8 cellular contexts compared by ENCODE assay signal in genomic region chr1:151510614-151510956, GRCh38. TPM values are rescaled to one million over a fixed set of nuclear protein-coding genes. Genes with fewer than 3 reads are reported as not detected.
DNase-seq lines count a peak whose midpoint lies in the region; ATAC-seq and TF ChIP-seq lines count a peak whose summit lies in the region.

No MANE protein-coding gene starts in this region.

- no peak for TF ChIP-seq POLR2A in sigmoid colon (IDR thresholded peaks at IDR 0.05)

- H3K27ac ChIP-seq in SK-N-MC (no peak overlapping the region), sigmoid colon (peak overlapping the region; percentile 59 to 84 (median 82)), aorta (ENCODE audit: low read depth in 1 of 2, low read length in 2 of 2) (no peak overlapping the region)

- TF ChIP-seq CTCF in GM12865 (IDR thresholded peaks at IDR 0.05; ENCODE audit: insufficient read depth, low read depth, low read length, missing control alignments) (no peak), fibroblast of the aortic adventitia (IDR thresholded peaks at IDR 0.05; ENCODE audit: insufficient read depth, low read length) (no peak), sigmoid colon (IDR thresholded peaks at IDR 0.05) (no peak)

- no peak for DNase-seq in GM12865 (ENCODE audit: low read depth)
- DNase-seq in SK-N-MC (ENCODE audit: low read depth, low spot score): no peak
- no peak for DNase-seq in fibroblast of the aortic adventitia (ENCODE audit: low read depth)
- DNase-seq in sigmoid colon: no peak
- no peak for DNase-seq in aorta
- no peak for DNase-seq in stimulated activated naive CD4-positive, alpha-beta T cell (lab: John Stamatoyannopoulos, UW)
- no peak for DNase-seq in T1000 (lab: John Stamatoyannopoulos, UW)

- intact Hi-C loops in sigmoid colon (cut with DNase I) (loop anchor here (2.0 to 5.0 kb wide), 2 partner anchors 53 to 68 kb away; partner anchors contain the start of gene POGZ), aorta (cut with DNase I) (no loop called here)

- no peak for TF ChIP-seq EP300 in sigmoid colon (IDR thresholded peaks at IDR 0.05)

- H3K36me3 ChIP-seq in SK-N-MC (ENCODE audit: insufficient read depth, low read length): no peaks in the 10 kb centered on the region
- H3K36me3 ChIP-seq in sigmoid colon: no peaks in the 10 kb centered on the region
- H3K36me3 ChIP-seq in aorta (ENCODE audit: control insufficient read depth in 1 of 2, insufficient read depth in 2 of 2, low read length in 1 of 2): no peaks in the 10 kb centered on the region

- 2 to 5% methylated on average over 10 of the region's 10 CpGs for WGBS in sigmoid colon, 2 donors
- WGBS in aorta, 2 donors: 2% methylated on average over 10 of the region's 10 CpGs

- H3K9me3 ChIP-seq in SK-N-MC (ENCODE audit: low read depth, low read length): no peaks in the 10 kb centered on the region
- no peaks in the 10 kb centered on the region for H3K9me3 ChIP-seq in sigmoid colon
- no peaks in the 10 kb centered on the region for H3K9me3 ChIP-seq in aorta (ENCODE audit: control insufficient read depth, low read length)

- H3K4me1 ChIP-seq in sigmoid colon (peaks cover 0 to 17% (median 12%) of the 10 kb centered on the region in 4 donors), aorta (ENCODE audit: control insufficient read depth in 1 of 2, insufficient read depth in 2 of 2, low read length in 2 of 2) (peaks cover 0 to 5% of the 10 kb centered on the region in 2 donors)

- ATAC-seq in aorta (ENCODE audit: low FRiP score) (no peak), GM18873 (IDR thresholded peaks at IDR 0.05; ENCODE audit: low FRiP score, unreplicated experiment) (no peak)

- H3K9ac ChIP-seq in SK-N-MC (ENCODE audit: insufficient read length): peak overlapping the region; percentile 64

- H3K4me3 ChIP-seq in GM12865 (ENCODE audit: low read depth, low read length): peak overlapping the region; percentile 88
- H3K4me3 ChIP-seq in SK-N-MC: peak overlapping the region; percentile 91
- peak overlapping the region; percentile 64 for H3K4me3 ChIP-seq in fibroblast of the aortic adventitia (ENCODE audit: low read depth, low read length)
- peak overlapping the region; percentile 54 to 73 (median 63) for H3K4me3 ChIP-seq in sigmoid colon
- H3K4me3 ChIP-seq in aorta (ENCODE audit: low read length in 2 of 2): peak overlapping the region in 1 of 2 donors; percentile 59

- H3K27me3 ChIP-seq in sigmoid colon (no peaks in the 10 kb centered on the region), aorta (ENCODE audit: control insufficient read depth in 1 of 2, insufficient read depth in 2 of 2, low read length in 1 of 2) (no peaks in the 10 kb centered on the region)

RNA-seq across cellular contexts. Expression of gene CGN, which starts 0.6 kb away (rescaled TPM):
- 0.09 and 1.1 TPM in 2 replicates for total RNA-seq in fibroblast of the aortic adventitia (ENCODE audit: low replicate concordance)
- 1 to 10 TPM in 1 of 4 donors, under 1 TPM in 3; 0.33 to 1.8 (median 0.62) TPM for total RNA-seq in sigmoid colon
- polyA plus RNA-seq in sigmoid colon: 100 to 1,000 TPM in 2 of 3 donors, 10 to 100 TPM in 1; 91.9 to 132 (median 115) TPM
- 1 to 10 TPM in 1 of 2 donors, under 1 TPM in 1; 0.23 to 1.7 TPM for total RNA-seq in aorta
- 10 to 100 TPM in 1 of 2 donors, under 1 TPM in 1; 0.36 to 27.5 TPM for polyA plus RNA-seq in aorta

RNA-seq across cellular contexts. Expression of gene TUFT1, which starts 29.5 kb away (rescaled TPM):
- total RNA-seq in fibroblast of the aortic adventitia (ENCODE audit: low replicate concordance) (3.9 and 5.4 TPM in 2 replicates), sigmoid colon (10 to 100 TPM in 3 of 4 donors, 1 to 10 TPM in 1; 8.0 to 13.4 (median 11.5) TPM), aorta (10 to 100 TPM in 1 of 2 donors, 1 to 10 TPM in 1; 6.5 to 11.2 TPM)
- polyA plus RNA-seq in sigmoid colon (10 to 100 TPM; 12.1 to 18.0 (median 16.8) TPM), aorta (1 to 10 TPM; 3.9 to 4.5 TPM)

RNA-seq across cellular contexts. Expression of gene POGZ, which starts 51.3 kb away (rescaled TPM):
- total RNA-seq in fibroblast of the aortic adventitia (ENCODE audit: low replicate concordance) (22.6 and 41.0 TPM in 2 replicates), sigmoid colon (10 to 100 TPM; 40.6 to 75.3 (median 46.4) TPM), aorta (100 to 1,000 TPM in 1 of 2 donors, 10 to 100 TPM in 1; 96.0 to 144 TPM)
- polyA plus RNA-seq in sigmoid colon (10 to 100 TPM in 1 of 3 donors, 1 to 10 TPM in 2; 7.2 to 24.6 (median 9.0) TPM), aorta (10 to 100 TPM; 11.6 to 34.6 TPM)

Comparison
In these comparisons a context has a peak if more than half of its experiments do, and no peak if none do; other contexts are left out.
1. H3K27ac ChIP-seq: peak in sigmoid colon (4 of 4); none in SK-N-MC (single experiment) and aorta (0 of 2).